In the genomic region with DNA sequence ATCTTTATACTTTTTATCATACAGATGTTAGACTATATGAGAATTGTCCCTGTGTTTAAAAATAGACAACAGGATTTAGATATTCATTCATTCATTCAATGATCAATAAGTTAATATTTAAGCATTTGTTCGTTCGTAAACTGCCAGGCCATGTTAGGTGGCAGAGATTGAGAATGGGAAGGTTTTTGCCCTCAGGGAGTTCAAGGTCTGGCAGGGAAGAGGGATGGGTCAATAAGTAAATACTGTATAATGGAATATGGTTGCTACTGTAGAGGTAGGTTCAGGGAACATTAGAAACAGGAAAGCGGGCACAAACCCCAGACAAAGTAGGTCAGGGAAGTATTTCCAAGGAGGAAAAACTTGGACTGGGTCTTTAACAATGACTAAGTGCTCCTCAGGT, we compare ENCODE assay signal across 11 cellular contexts.
"Had no signal": no experiment of that assay in that cellular context is flagged by ENCODE, and none has a peak within 500 bp of the region (broad histone marks: within the 10 kb centered on the region; RNA-seq: fewer than 3 reads in every experiment).

No MANE protein-coding gene starts in this region.

- H3K36me3 ChIP-seq: HAP-1 had no signal

- ATAC-seq: GM23338, HCT116 had no signal

- H3K9me3 ChIP-seq: HAP-1 had no signal

- H3K4me1 ChIP-seq: HAP-1 had no signal

- FAIRE-seq: H1, H54 had no signal

- H3K27ac ChIP-seq: GM23248 had no signal

- H3K9ac ChIP-seq: GM23248 had no signal

- H2AFZ ChIP-seq: GM23248, GM23338 had no signal

- H3K4me3 ChIP-seq: GM23248, GM23338, HAP-1 had no signal

- H3K4me2 ChIP-seq: GM23338 had no signal

- DNase-seq: GM23248, GOT3, H7, H9, HCEC 1CT, HFFc6 had no signal
